20 cellular contexts compared by ENCODE assay signal in the genomic region with DNA sequence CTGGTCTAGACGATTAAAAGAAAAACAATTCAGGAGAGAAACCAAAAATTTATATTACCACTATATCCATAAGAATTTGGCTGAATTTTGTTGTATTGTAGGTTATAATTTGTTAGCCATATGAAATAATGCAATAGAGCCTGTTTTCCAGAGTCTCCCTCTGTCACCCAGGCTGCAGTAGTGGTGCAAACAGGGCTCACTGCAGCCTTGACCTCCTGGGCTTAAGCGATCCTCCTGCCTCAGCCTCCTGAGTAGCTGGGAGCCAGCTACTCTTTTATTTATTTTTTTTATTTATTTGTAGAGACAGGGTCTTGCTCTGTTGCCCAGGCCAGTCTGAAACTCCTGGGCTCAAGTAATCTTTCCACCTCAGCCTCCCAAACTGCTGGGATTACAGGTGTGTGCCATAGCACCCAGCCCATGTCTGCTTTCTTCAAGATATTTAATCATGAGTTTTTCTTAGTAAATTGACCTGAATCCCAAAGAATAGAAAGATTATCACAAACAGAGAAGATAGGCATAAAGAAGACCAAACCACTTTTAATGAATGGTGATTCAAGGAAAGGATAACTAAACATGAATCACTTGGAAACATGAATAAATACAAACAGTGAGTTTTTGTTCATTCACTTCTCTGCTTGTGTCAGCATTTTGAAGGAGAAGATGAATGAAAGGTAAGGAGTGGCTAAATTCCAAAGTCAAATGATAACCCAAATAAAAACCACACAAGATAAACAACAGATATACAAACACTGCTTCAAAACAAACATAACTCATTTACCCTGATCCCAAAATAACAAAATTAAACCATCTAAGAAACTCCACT.
DNase-seq lines count a peak whose midpoint lies in the region; ATAC-seq and TF ChIP-seq lines count a peak whose summit lies in the region.
"Had no signal": no experiment of that assay in that cellular context is flagged by ENCODE, and none has a peak within 500 bp of the region (broad histone marks: within the 10 kb centered on the region; RNA-seq: fewer than 3 reads in every experiment).

No MANE protein-coding gene starts in this region.

- in situ Hi-C loops in Caki2 (cut with HindIII; ENCODE audit: low pct_unique_long_range_greater_than_20kb, low sequenced_read_pairs): no loop called here

- H3K4me1 Mint-ChIP-seq in IgD-negative memory B cell: peaks cover 53 to 81% (median 74%) of the 10 kb centered on the region in 3 donors
- peaks cover 90% of the 10 kb centered on the region for H3K4me1 Mint-ChIP-seq in activated B cell treated with CpG ODN at 0.5 μM for 24 hours
- H3K4me1 Mint-ChIP-seq in memory B cell: peaks cover 57% of the 10 kb centered on the region

- POLR2A ChIA-PET in activated B cell treated with CpG ODN at 0.5 μM for 24 hours (lab: Charles Lee): no interaction called here

- ATAC-seq in activated B cell treated with CpG ODN at 0.5 μM for 24 hours (ENCODE audit: low read depth) (no peak), memory B cell (ENCODE audit: low read depth) (no peak), GM18505 (IDR thresholded peaks at IDR 0.05; ENCODE audit: unreplicated experiment) (no peak), GM18498 (IDR thresholded peaks at IDR 0.05; ENCODE audit: unreplicated experiment) (no peak)
- ATAC-seq: CD8-positive, alpha-beta T cell; Panc1; WTC11 had no signal

- TF ChIP-seq CTCF in activated B cell treated with CpG ODN at 0.5 μM for 24 hours (IDR thresholded peaks at IDR 0.05): no peak

- H3K9me3 Mint-ChIP-seq in IgD-negative memory B cell: no peaks in the 10 kb centered on the region
- no peaks in the 10 kb centered on the region for H3K9me3 Mint-ChIP-seq in activated B cell treated with CpG ODN at 0.5 μM for 24 hours
- H3K9me3 Mint-ChIP-seq in memory B cell: no peaks in the 10 kb centered on the region
- H3K9me3 Mint-ChIP-seq: activated CD4-positive, alpha-beta memory T cell treated with anti-CD3 and anti-CD28 coated beads for 36 hours; CD8-positive, alpha-beta T cell; dendritic cell treated with granulocyte-macrophage colony-stimulating factor and Interleukin-4, amounts not matched to agents 40 ng/mL and 50 ng/mL, for 4 days; T-helper 2 cell treated with Interferon-gamma antibody and Interleukin-4, amounts not matched to agents 5 μg/mL and 100 μg/mL, for 36 hours; WTC11 had no signal

- H3K27ac Mint-ChIP-seq in IgD-negative memory B cell (peak overlapping the region in 2 of 3 donors; percentile 9 to 33), activated B cell treated with CpG ODN at 0.5 μM for 24 hours (peak overlapping the region; percentile 69), memory B cell (peak overlapping the region; percentile 25)
- H3K27ac Mint-ChIP-seq: activated CD4-positive, alpha-beta memory T cell treated with anti-CD3 and anti-CD28 coated beads for 36 hours; CD8-positive, alpha-beta T cell; dendritic cell treated with granulocyte-macrophage colony-stimulating factor and Interleukin-4, amounts not matched to agents 40 ng/mL and 50 ng/mL, for 4 days; T-helper 2 cell treated with Interferon-gamma antibody and Interleukin-4, amounts not matched to agents 5 μg/mL and 100 μg/mL, for 36 hours; WTC11 had no signal

- H3K27me3 Mint-ChIP-seq in IgD-negative memory B cell: no peaks in the 10 kb centered on the region
- no peaks in the 10 kb centered on the region for H3K27me3 Mint-ChIP-seq in activated B cell treated with CpG ODN at 0.5 μM for 24 hours
- H3K27me3 Mint-ChIP-seq in memory B cell: no peaks in the 10 kb centered on the region
- H3K27me3 Mint-ChIP-seq: activated CD4-positive, alpha-beta memory T cell treated with anti-CD3 and anti-CD28 coated beads for 36 hours; dendritic cell treated with granulocyte-macrophage colony-stimulating factor and Interleukin-4, amounts not matched to agents 40 ng/mL and 50 ng/mL, for 4 days had no signal

- no peak for TF ChIP-seq POLR2A in GM18505 (IDR thresholded peaks at IDR 0.05; ENCODE audit: borderline replicate concordance, extremely low read depth, insufficient read depth, insufficient read length)

- CTCF ChIA-PET in activated B cell treated with CpG ODN at 0.5 μM for 24 hours (lab: Charles Lee): no interaction called here

- H3K36me3 Mint-ChIP-seq in IgD-negative memory B cell (peaks cover 2% of the 10 kb centered on the region), activated B cell treated with CpG ODN at 0.5 μM for 24 hours (ENCODE audit: low read depth) (no peaks in the 10 kb centered on the region), memory B cell (peaks cover 2% of the 10 kb centered on the region)
- H3K36me3 Mint-ChIP-seq: activated CD4-positive, alpha-beta memory T cell treated with anti-CD3 and anti-CD28 coated beads for 36 hours; CD8-positive, alpha-beta T cell; WTC11 had no signal

- intact Hi-C loops in activated B cell treated with CpG ODN at 0.5 μM for 24 hours (cut with micrococcal nuclease): no loop called here

- peak overlapping the region in 1 of 4 donors; percentile 23 for H3K4me3 Mint-ChIP-seq in IgD-negative memory B cell
- H3K4me3 Mint-ChIP-seq in activated B cell treated with CpG ODN at 0.5 μM for 24 hours: peak overlapping the region; percentile 48
- no peak overlapping the region for H3K4me3 Mint-ChIP-seq in memory B cell
- H3K4me3 Mint-ChIP-seq: activated CD4-positive, alpha-beta memory T cell treated with anti-CD3 and anti-CD28 coated beads for 36 hours; CD8-positive, alpha-beta T cell; dendritic cell treated with granulocyte-macrophage colony-stimulating factor and Interleukin-4, amounts not matched to agents 40 ng/mL and 50 ng/mL, for 4 days; T-helper 2 cell treated with Interferon-gamma antibody and Interleukin-4, amounts not matched to agents 5 μg/mL and 100 μg/mL, for 36 hours; WTC11 had no signal

- DNase-seq in Caki2 (ENCODE audit: low read depth) (peak; percentile 30), activated B cell treated with CpG ODN at 0.5 μM for 24 hours (no peak), memory B cell (ENCODE audit: low spot score in 2 of 2) (no peak), pons (ENCODE audit: low spot score) (no peak), CD1c-positive myeloid dendritic cell (ENCODE audit: extremely low spot score) (no peak)
- DNase-seq: activated CD4-positive, alpha-beta memory T cell treated with anti-CD3 and anti-CD28 coated beads for 36 hours; CD8-positive, alpha-beta T cell; DND-41; hypothalamus; islet precursor cell; MV-4-11; NCI-H1694 treated with DMSO at 0.1 percent for 48 hours; right lobe of liver had no signal
